In genomic region chr3:157154563-157155333, GRCh38 we compare ENCODE assay signal across 9 cellular contexts. TPM values are rescaled to one million over a fixed set of nuclear protein-coding genes. Genes with fewer than 3 reads are reported as not detected.
DNase-seq lines count a peak whose midpoint lies in the region; ATAC-seq and TF ChIP-seq lines count a peak whose summit lies in the region.
"Had no signal": no experiment of that assay in that cellular context is flagged by ENCODE, and none has a peak within 500 bp of the region (broad histone marks: within the 10 kb centered on the region; RNA-seq: fewer than 3 reads in every experiment).

No MANE protein-coding gene starts in this region.

- H3K27me3 Mint-ChIP-seq in IgD-negative memory B cell (no peaks in the 10 kb centered on the region), mesothelial cell of epicardium (ENCODE audit: low read depth) (no peaks in the 10 kb centered on the region)

- peak overlapping the region; percentile 22 to 46 (median 37) for H3K27ac Mint-ChIP-seq in IgD-negative memory B cell
- H3K27ac Mint-ChIP-seq in mesothelial cell of epicardium: peak overlapping the region; percentile 86

- DNase-seq in BE2C (no peak), cardiac fibroblast (ENCODE audit: low read depth in 2 of 2) (peak in 1 of 2 donors; percentile 26), mesothelial cell of epicardium (ENCODE audit: low spot score in 2 of 2, unreplicated experiment in 2 of 2) (no peak), SKM-1 treated with dmso at 0.1 percent for 144 hours (lab: John Stamatoyannopoulos, UW; ENCODE audit: unreplicated experiment) (no peak), GM20000 (ENCODE audit: low spot score) (no peak)
- DNase-seq: effector CD8-positive, alpha-beta T cell had no signal

- peaks cover 8% of the 10 kb centered on the region for H3K4me1 ChIP-seq in BE2C

- H3K9me3 ChIP-seq in BE2C: no peaks in the 10 kb centered on the region

- peaks cover 7% of the 10 kb centered on the region for H3K36me3 Mint-ChIP-seq in IgD-negative memory B cell
- H3K36me3 Mint-ChIP-seq in mesothelial cell of epicardium: peaks cover 49% of the 10 kb centered on the region

- peaks cover 100% of the 10 kb centered on the region for H3K36me3 ChIP-seq in BE2C

- ATAC-seq in HG03378 (IDR thresholded peaks at IDR 0.05; ENCODE audit: unreplicated experiment): no peak
- ATAC-seq in HG02840 (IDR thresholded peaks at IDR 0.05; ENCODE audit: low FRiP score, unreplicated experiment): no peak

- TF ChIP-seq CTCF in BE2C (IDR thresholded peaks at IDR 0.05; ENCODE audit: low read depth, low read length): no peak
- no peak for TF ChIP-seq CTCF in cardiac fibroblast (IDR thresholded peaks at IDR 0.05; ENCODE audit: low read depth, low read length)
- TF ChIP-seq CTCF in mesothelial cell of epicardium (IDR thresholded peaks at IDR 0.05; ENCODE audit: unreplicated experiment): no peak
- TF ChIP-seq CTCF in GM20000 (IDR thresholded peaks at IDR 0.05; ENCODE audit: extremely low read depth, missing control alignments): no peak

- H3K4me3 ChIP-seq in BE2C (ENCODE audit: low read depth, low read length) (peak overlapping the region; percentile 26), cardiac fibroblast (replicated peaks in 1 of 2; ENCODE audit: low read depth in 2 of 2, low read length in 2 of 2) (peak overlapping the region; percentile 12 to 29)

- H3K4me3 Mint-ChIP-seq in IgD-negative memory B cell (peak overlapping the region in 3 of 4 donors; percentile 33 to 83 (median 76)), mesothelial cell of epicardium (peak overlapping the region; percentile 68)

- no peaks in the 10 kb centered on the region for H3K27me3 ChIP-seq in BE2C

- no peaks in the 10 kb centered on the region for H3K9me3 Mint-ChIP-seq in IgD-negative memory B cell
- no peaks in the 10 kb centered on the region for H3K9me3 Mint-ChIP-seq in mesothelial cell of epicardium

- H3K4me1 Mint-ChIP-seq in IgD-negative memory B cell (peaks cover 36 to 64% (median 50%) of the 10 kb centered on the region in 3 donors), mesothelial cell of epicardium (peaks cover 50% of the 10 kb centered on the region)

RNA-seq across cellular contexts. Expression of gene CCNL1, which starts 5.2 kb away (rescaled TPM):
- 76.2 TPM for polyA plus RNA-seq in BE2C (2012; ENCODE audit: insufficient read depth, insufficient read length, low read depth)
- polyA plus RNA-seq in IgD-negative memory B cell: 107 TPM
- total RNA-seq in mesothelial cell of epicardium: 248 to 276 TPM (median 261 TPM) in 3 replicates
